8 cellular contexts compared by ENCODE assay signal in genomic region chrX:37349131-37350033, GRCh38. TPM values are rescaled to one million over a fixed set of nuclear protein-coding genes. Genes with fewer than 3 reads are reported as not detected.
A peak's percentile ranks its signal among the peaks of the same experiment; 100 is the strongest.
DNase-seq lines count a peak whose midpoint lies in the region; ATAC-seq and TF ChIP-seq lines count a peak whose summit lies in the region.

TSS of gene PRRG1 (plus strand) at chrX:37349364. CDS start at chrX:37406250, 56,886 bp downstream.

- H3K36me3 ChIP-seq in adipocyte (ENCODE audit: control insufficient read depth, insufficient read depth, low read length, severe bottlenecking) (no peaks in the 10 kb centered on the region), OCI-LY7 (ENCODE audit: insufficient read depth, low read length) (no peaks in the 10 kb centered on the region)

- no peaks in the 10 kb centered on the region for H3K9me2 ChIP-seq in OCI-LY7 (ENCODE audit: insufficient read depth, low read length)

- H3K9me3 ChIP-seq in adipocyte (ENCODE audit: control insufficient read depth, low read length) (peaks cover 3% of the 10 kb centered on the region), OCI-LY7 (ENCODE audit: low read length) (no peaks in the 10 kb centered on the region)

- H4K20me1 ChIP-seq in OCI-LY7 (ENCODE audit: insufficient read depth, low read length), result no peaks in the 10 kb centered on the region

- no peaks in the 10 kb centered on the region for H3K79me2 ChIP-seq in OCI-LY7 (ENCODE audit: insufficient read depth, low read depth, low read length)

- peak within 1 kb of the TSS; percentile 97 for H3K4me3 Mint-ChIP-seq in neural crest cell

- no peaks in the 10 kb centered on the region for H3K36me3 Mint-ChIP-seq in neural crest cell (ENCODE audit: low read depth)

- DNase-seq in DMS53 (lab: John Stamatoyannopoulos, UW) (peak; percentile 92), NCI-H128 (lab: John Stamatoyannopoulos, UW; ENCODE audit: unreplicated experiment) (peak; percentile 5), adipocyte (ENCODE audit: low read depth) (peak; percentile 89), Right ventricle myocardium inferior (ENCODE audit: missing footprints) (peak; percentile 79), neural crest cell (ENCODE audit: low read depth, low spot score) (peak; percentile 61), OCI-LY7 (ENCODE audit: low spot score) (no peak)
- DNase-seq in activated CD8-positive, alpha-beta memory T cell treated with anti-CD3 and anti-CD28 coated beads, Interleukin-2, amount 50 U/mL, for 4 hours, result no peak

- H3K4me1 ChIP-seq in adipocyte (ENCODE audit: control insufficient read depth, insufficient read depth, low read length), result peaks cover 17% of the 10 kb centered on the region
- H3K4me1 ChIP-seq in OCI-LY7 (ENCODE audit: insufficient read depth, low read length, poor library complexity, severe bottlenecking), result no peaks in the 10 kb centered on the region

- POLR2A ChIA-PET in OCI-LY7 (lab: Charles Lee), result no interaction called here

- TF ChIP-seq CTCF in neural crest cell (conservative IDR thresholded peaks at IDR 0.05), result no peak
- TF ChIP-seq CTCF in OCI-LY7 (conservative IDR thresholded peaks at IDR 0.05; ENCODE audit: low read length), result no peak

- H3K4me1 Mint-ChIP-seq in neural crest cell, result peaks cover 13% of the 10 kb centered on the region

- no peak within 1 kb of the TSS for H3K27ac ChIP-seq in OCI-LY7 (ENCODE audit: low read depth, low read length, poor library complexity, severe bottlenecking)

- H3K9me3 Mint-ChIP-seq in neural crest cell, result no peaks in the 10 kb centered on the region

- H3K4me2 ChIP-seq in OCI-LY7 (ENCODE audit: low read length), result no peak within 1 kb of the TSS

- peak within 1 kb of the TSS; percentile 96 for H3K9ac ChIP-seq in adipocyte (ENCODE audit: low read length)

- CTCF ChIA-PET in OCI-LY7 (lab: Charles Lee; ENCODE audit: unreplicated experiment), result no interaction called here

- no peak within 1 kb of the TSS for H2AFZ ChIP-seq in OCI-LY7 (ENCODE audit: low read length)

- intact Hi-C loops in Right ventricle myocardium inferior (cut with DNase I) (no loop called here), OCI-LY7 (cut with micrococcal nuclease; ENCODE audit: unreplicated experiment) (no loop called here)

- H3K27me3 ChIP-seq in adipocyte (replicated peaks; ENCODE audit: control insufficient read depth, insufficient read depth, low read length), result peaks cover 6% of the 10 kb centered on the region

- H3K27me3 Mint-ChIP-seq in neural crest cell (ENCODE audit: low read depth), result no peaks in the 10 kb centered on the region

- ATAC-seq in Right ventricle myocardium inferior, result peak; percentile 96
- no peak for ATAC-seq in HG02763 (IDR thresholded peaks at IDR 0.05; ENCODE audit: unreplicated experiment)

- H3K4me3 ChIP-seq in adipocyte (ENCODE audit: low read length) (peak within 1 kb of the TSS; percentile 90), OCI-LY7 (ENCODE audit: low read depth, low read length, poor library complexity, severe bottlenecking) (no peak within 1 kb of the TSS)

- BruUV-seq in OCI-LY7 (replicated peaks; lab: Mats Ljungman, UMichigan), result no TSS peak

- H3K27ac Mint-ChIP-seq in neural crest cell (ENCODE audit: unreplicated experiment), result peak within 1 kb of the TSS; percentile 98

RNA-seq across cellular contexts. Expression of gene PRRG1, which starts in this region (rescaled TPM):
- total RNA-seq in Right ventricle myocardium inferior, result 15.9 TPM
- total RNA-seq in neural crest cell, result 8.0 TPM in 2 replicates
- total RNA-seq in OCI-LY7 (2014; rRNA removed; shearing (Covaris generic)), result not detected in 2 replicates
- not detected in 2 replicates for total RNA-seq in OCI-LY7 (2022)

Comparison
In these comparisons a context has a peak if more than half of its experiments do, and no peak if none do; other contexts are left out.
1. DNase-seq: peak in DMS53 (single experiment), NCI-H128 (single experiment), adipocyte (single experiment), Right ventricle myocardium inferior (single experiment) and neural crest cell (single experiment); none in activated CD8-positive, alpha-beta memory T cell treated with anti-CD3 and anti-CD28 coated beads, Interleukin-2, amount 50 U/mL, for 4 hours (single experiment) and OCI-LY7 (single experiment).